In the genomic region with DNA sequence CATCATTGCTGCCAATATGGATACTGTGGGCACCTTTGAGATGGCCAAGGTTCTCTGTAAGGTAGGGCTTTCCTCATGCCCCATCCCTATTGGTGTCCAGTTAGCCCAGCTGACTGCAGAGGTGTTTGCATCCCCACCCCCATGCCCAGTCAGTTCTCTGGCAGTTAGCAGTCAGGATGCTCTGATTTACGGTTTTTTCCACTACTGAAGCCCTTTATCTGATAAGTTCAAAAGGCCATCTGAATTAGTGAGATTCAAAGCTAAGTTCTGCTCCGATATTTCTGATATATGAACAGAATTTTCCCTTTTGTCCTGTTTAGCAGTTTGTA, we compare ENCODE assay signal across 8 cellular contexts. TPM values are rescaled to one million over a fixed set of nuclear protein-coding genes. Genes with fewer than 3 reads are reported as not detected.
DNase-seq lines count a peak whose midpoint lies in the region; ATAC-seq and TF ChIP-seq lines count a peak whose summit lies in the region.

No MANE protein-coding gene starts in this region.

- TF ChIP-seq POLR2A in prostate gland (IDR thresholded peaks at IDR 0.05), result no peak

- no peaks in the 10 kb centered on the region for H3F3A ChIP-seq in PC-3 (ENCODE audit: low read length, unreplicated experiment)

- CTCF ChIA-PET in PC-3 (lab: Charles Lee), result no interaction called here

- ATAC-seq in PC-3 (no peak), GM21825 (IDR thresholded peaks at IDR 0.05; ENCODE audit: unreplicated experiment) (no peak)

- no TSS peak for BruUV-seq in PC-3 (replicated peaks; lab: Mats Ljungman, UMichigan)

- intact Hi-C loops in PC-3 (cut with micrococcal nuclease), result loop anchor here (2.0 kb wide), 1 partner anchor 17 kb away; a partner anchor contains a TSS
- intact Hi-C loops in prostate gland (cut with DNase I), result no loop called here
- intact Hi-C loops in head of caudate nucleus (cut with DNase I), result loop anchor here (2.0 kb wide), 1 partner anchor 17 kb away; a partner anchor contains a TSS

- H3K27me3 ChIP-seq in PC-3 (ENCODE audit: low read length), result no peaks in the 10 kb centered on the region
- H3K27me3 ChIP-seq in prostate gland (replicated peaks; ENCODE audit: insufficient read depth), result no peaks in the 10 kb centered on the region

- TF ChIP-seq CTCF in PC-3 (conservative IDR thresholded peaks at IDR 0.05; ENCODE audit: low read depth, low read length) (no peak), epithelial cell of esophagus (IDR thresholded peaks at IDR 0.05; ENCODE audit: insufficient read depth, low read depth, low read length, missing control alignments) (no peak), prostate gland (IDR thresholded peaks at IDR 0.05) (no peak)

- peak overlapping the region; percentile 98 for H3K4me3 ChIP-seq in PC-3 (ENCODE audit: low read length)
- peak overlapping the region; percentile 95 for H3K4me3 ChIP-seq in epithelial cell of esophagus (ENCODE audit: low read length)
- H3K4me3 ChIP-seq in prostate gland, result peak overlapping the region; percentile 71 to 72

- peak overlapping the region; percentile 92 for H3K9ac ChIP-seq in PC-3 (ENCODE audit: low read length)

- H4K20me1 ChIP-seq in PC-3 (ENCODE audit: low read length), result no peaks in the 10 kb centered on the region

- H3K9me3 ChIP-seq in PC-3 (ENCODE audit: low read length), result no peaks in the 10 kb centered on the region
- H3K9me3 ChIP-seq in prostate gland, result no peaks in the 10 kb centered on the region

- peak overlapping the region; percentile 97 for H3K4me2 ChIP-seq in PC-3 (ENCODE audit: low read length)

- H3K4me1 ChIP-seq in PC-3 (ENCODE audit: insufficient read depth, low read length) (peaks cover 33% of the 10 kb centered on the region), prostate gland (replicated peaks) (peaks cover 7% of the 10 kb centered on the region)

- H3K9me2 ChIP-seq in PC-3 (replicated peaks; ENCODE audit: low read length), result no peaks in the 10 kb centered on the region

- peak; percentile 21 for DNase-seq in EH (ENCODE audit: low read depth)
- DNase-seq in PC-3, result no peak
- no peak for DNase-seq in epithelial cell of esophagus (ENCODE audit: low read depth)
- no peak for DNase-seq in prostate gland (ENCODE audit: low spot score)
- no peak for DNase-seq in 8988T
- DNase-seq in head of caudate nucleus, result no peak
- no peak for DNase-seq in MV-4-11 (lab: John Stamatoyannopoulos, UW)

- H3K27ac ChIP-seq in PC-3 (ENCODE audit: low read length) (no peak overlapping the region), prostate gland (peak overlapping the region; percentile 83 to 88)

- H2AFZ ChIP-seq in PC-3 (ENCODE audit: low read length), result no peak overlapping the region

- H3K79me2 ChIP-seq in PC-3 (ENCODE audit: low read length), result peaks cover 60% of the 10 kb centered on the region

- 58% methylated on average over 2 of the region's 2 CpGs for WGBS in prostate gland

- POLR2A ChIA-PET in PC-3 (lab: Charles Lee; ENCODE audit: unreplicated experiment), result no interaction called here

- H3K36me3 ChIP-seq in PC-3 (ENCODE audit: low read depth, low read length) (peaks cover 24% of the 10 kb centered on the region), prostate gland (peaks cover 3 to 6% of the 10 kb centered on the region in 2 donors)

RNA-seq across cellular contexts. Expression of a gene that starts 0.8 kb away (rescaled TPM):
- total RNA-seq in PC-3 (2014; rRNA removed), result 51.8 and 56.9 TPM in 2 replicates
- 100 to 1,000 TPM in 1 of 2 donors, 10 to 100 TPM in 1; 54.5 to 106 TPM for total RNA-seq in prostate gland

RNA-seq across cellular contexts. Expression of a gene that starts 1.3 kb away (rescaled TPM):
- 330 and 337 TPM in 2 replicates for total RNA-seq in PC-3 (2014; rRNA removed)
- total RNA-seq in prostate gland, result 100 to 1,000 TPM; 114 to 185 TPM

RNA-seq across cellular contexts. Expression of a gene that starts 8.9 kb away (rescaled TPM):
- 31.7 and 39.8 TPM in 2 replicates for total RNA-seq in PC-3 (2014; rRNA removed)
- 10 to 100 TPM; 65.5 to 66.8 TPM for total RNA-seq in prostate gland

RNA-seq across cellular contexts. Expression of a gene that starts 17.6 kb away (rescaled TPM):
- total RNA-seq in PC-3 (2014; rRNA removed), result 16.2 and 23.5 TPM in 2 replicates
- 10 to 100 TPM; 19.1 to 25.5 TPM for total RNA-seq in prostate gland

RNA-seq across cellular contexts. Expression of a gene that starts 20.2 kb away (rescaled TPM):
- total RNA-seq in PC-3 (2014; rRNA removed) (58.3 and 67.9 TPM in 2 replicates), prostate gland (10 to 100 TPM; 61.5 to 66.8 TPM)
